Comparison of ENCODE assay signal across 18 cellular contexts in the genomic region with DNA sequence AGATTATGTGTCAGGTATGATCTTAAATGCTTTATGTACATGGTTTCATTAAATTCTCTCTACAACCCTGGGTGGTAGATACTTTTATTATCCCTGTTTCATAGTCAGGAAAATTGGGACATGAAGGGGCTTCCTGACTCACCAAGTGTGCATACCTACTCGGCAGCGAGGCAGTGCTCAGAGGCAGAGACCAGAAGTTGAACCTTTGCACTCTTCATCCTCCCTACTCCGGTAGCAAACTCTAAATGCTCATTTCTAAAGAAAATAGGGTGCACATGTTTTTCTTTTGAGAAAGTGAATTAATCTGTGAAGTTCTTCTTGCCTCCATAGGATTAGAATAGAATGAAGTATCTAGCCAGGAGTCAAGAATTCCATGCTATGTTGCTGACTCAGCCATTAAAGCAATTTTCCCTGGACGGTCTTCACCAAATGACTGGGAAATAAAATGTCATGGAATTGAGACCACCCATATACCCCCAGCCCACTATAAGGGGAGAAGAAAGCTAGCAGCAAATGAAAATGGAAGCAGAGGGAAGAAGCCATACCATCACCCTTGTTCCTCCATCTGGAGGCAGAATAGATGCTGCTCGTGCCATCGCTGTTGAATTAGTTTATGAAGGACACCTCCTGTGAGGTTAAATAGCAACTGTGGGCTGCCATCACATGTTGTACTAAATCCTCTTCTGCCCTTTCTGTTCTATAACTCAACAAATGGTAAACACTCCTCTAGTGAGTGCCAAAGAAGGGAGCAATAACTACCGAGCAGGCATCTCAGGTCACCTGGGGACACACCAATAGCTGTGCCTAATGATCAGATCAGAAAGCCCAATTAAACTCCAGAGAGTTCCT.
DNase-seq lines count a peak whose midpoint lies in the region; ATAC-seq, FAIRE-seq and TF ChIP-seq lines count a peak whose summit lies in the region.
"Had no signal": no experiment of that assay in that cellular context is flagged by ENCODE, and none has a peak within 500 bp of the region (broad histone marks: within the 10 kb centered on the region; RNA-seq: fewer than 3 reads in every experiment).

No MANE protein-coding gene starts in this region.

- ATAC-seq in HepG2 (peak; percentile 42; the same call in 2 of the 3 replicates), GM21515 (IDR thresholded peaks at IDR 0.05; ENCODE audit: unreplicated experiment) (no peak)

- TF ChIP-seq CTCF in VCaP (conservative IDR thresholded peaks at IDR 0.05) (no peak), HepG2 (CRISPR knock-in tag; IDR thresholded peaks at IDR 0.05) (no peak)

- H3K4me3 ChIP-seq in HepG2 (replicated peaks in 1 of 3; ENCODE audit: insufficient read depth in 1 of 3, low read depth in 2 of 3, low read length in 3 of 3), result peak overlapping the region in 2 of 3 experiments; percentile 15 to 27; a peak in 1 of 6 replicates
- peak overlapping the region; percentile 18 to 37 (median 20) for H3K4me3 ChIP-seq in skeletal muscle tissue (ENCODE audit: low read length in 3 of 3)
- H3K4me3 ChIP-seq: MG63, PC-9, SJSA1 had no signal

- TF ChIP-seq RAD21 in HepG2 (CRISPR knock-in tag; IDR thresholded peaks at IDR 0.05), result no peak

- H3K9me3 ChIP-seq in HepG2 (ENCODE audit: low read length), result no peaks in the 10 kb centered on the region
- H3K9me3 ChIP-seq in skeletal muscle tissue (ENCODE audit: control insufficient read depth in 3 of 3, low read length in 3 of 3), result no peaks in the 10 kb centered on the region
- H3K9me3 ChIP-seq: MG63, SJSA1 had no signal

- POLR2A ChIA-PET in HepG2 (lab: Yijun Ruan, JAX), result no interaction called here

- no peak overlapping the region for H2AFZ ChIP-seq in HepG2 (ENCODE audit: low read length)
- H2AFZ ChIP-seq: PC-9 had no signal

- WGBS in HepG2 (ENCODE audit: low lambda C conversion rate), result 27% methylated on average over 7 of the region's 7 CpGs

- intact Hi-C loops in HepG2 (cut with micrococcal nuclease; ENCODE audit: unreplicated experiment), result loop anchor here (2.0 kb wide), 1 partner anchor 355 kb away; a partner anchor contains a TSS

- peak overlapping the region; percentile 65 for H3K4me2 ChIP-seq in HepG2 (ENCODE audit: low read depth, low read length)
- H3K4me2 ChIP-seq: PC-9 had no signal

- peak; percentile 56 for DNase-seq in NCI-H146 (lab: John Stamatoyannopoulos, UW)
- no peak for DNase-seq in NCI-H146 treated with DMSO at 0.1 percent for 48 hours (lab: John Stamatoyannopoulos, UW; ENCODE audit: unreplicated experiment)
- DNase-seq in HepG2 (ENCODE audit: low spot score), result no peak
- DNase-seq in NCI-H446 (lab: John Stamatoyannopoulos, UW), result no peak
- DNase-seq: CD4-positive, CD25-positive, alpha-beta regulatory T cell; DND-41; H9; KG1; MG63; NCI-H1694; NK-92 treated with Interleukin-12 subunit alpha and Interleukin-12 subunit beta, amount 100 ng/mL, for 24 hours; PC-9 had no signal

- no TSS peak for BruUV-seq in HepG2 (replicated peaks; lab: Mats Ljungman, UMichigan)

- TF ChIP-seq POLR2A in HepG2 (IDR thresholded peaks at IDR 0.05; ENCODE audit: insufficient read depth in 1 of 2, low read depth in 2 of 2, low read length in 2 of 2), result no peak

- H3K27me3 ChIP-seq in HepG2 (ENCODE audit: control insufficient read depth in 1 of 2, insufficient read depth in 2 of 2, low read length in 2 of 2) (no peaks in the 10 kb centered on the region), skeletal muscle tissue (ENCODE audit: control insufficient read depth in 3 of 3, insufficient read depth in 3 of 3, low read length in 3 of 3) (no peaks in the 10 kb centered on the region)
- H3K27me3 ChIP-seq: MG63, SJSA1 had no signal

- no peaks in the 10 kb centered on the region for H4K20me1 ChIP-seq in HepG2 (ENCODE audit: insufficient read depth, low read length)

- FAIRE-seq in HepG2 (lab: Jason Lieb, UNC), result no peak
- FAIRE-seq: GM12892 had no signal

- TF ChIP-seq EP300 in HepG2 (IDR thresholded peaks at IDR 0.05; ENCODE audit: low read depth in 2 of 2, low read length in 2 of 2) (no peak), HepG2 (CRISPR knock-in tag; IDR thresholded peaks at IDR 0.05; ENCODE audit: borderline replicate concordance) (no peak)

- H3K79me2 ChIP-seq in HepG2 (ENCODE audit: insufficient read depth, low read length), result no peaks in the 10 kb centered on the region

- in situ Hi-C loops in HepG2 (cut with HindIII; ENCODE audit: extremely low pct_ligation_motif_present, low pct_unique_long_range_greater_than_20kb), result no loop called here

- peaks cover 50% of the 10 kb centered on the region for H3K4me1 ChIP-seq in HepG2 (ENCODE audit: insufficient read depth, low read length)
- H3K4me1 ChIP-seq in skeletal muscle tissue (ENCODE audit: control insufficient read depth in 3 of 3, insufficient read depth in 3 of 3, low read length in 3 of 3), result peaks cover 0 to 8% (median 7%) of the 10 kb centered on the region in 3 donors

- H3K9ac ChIP-seq in HepG2 (ENCODE audit: insufficient read depth, low read depth, low read length), result no peak overlapping the region
- peak overlapping the region; percentile 10 to 34 (median 14) for H3K9ac ChIP-seq in skeletal muscle tissue (ENCODE audit: low read depth in 1 of 3, low read length in 3 of 3)

- H3K27ac ChIP-seq in VCaP, result peak overlapping the region; percentile 86
- H3K27ac ChIP-seq in HepG2 (ENCODE audit: extremely low read length, insufficient read depth, low read length), result peak overlapping the region; percentile 4
- peak overlapping the region; percentile 28 for H3K27ac ChIP-seq in skeletal muscle tissue (ENCODE audit: low read depth, low read length)
- H3K27ac ChIP-seq: 22Rv1, PC-9, SJSA1 had no signal

- H3K36me3 ChIP-seq in HepG2 (replicated peaks in 1 of 2; ENCODE audit: control insufficient read depth in 1 of 2, insufficient read depth in 2 of 2, low read length in 2 of 2) (no peaks in the 10 kb centered on the region), skeletal muscle tissue (ENCODE audit: control insufficient read depth in 3 of 3, insufficient read depth in 3 of 3, low read length in 3 of 3) (no peaks in the 10 kb centered on the region)
- H3K36me3 ChIP-seq: MG63, SJSA1 had no signal

- CTCF ChIA-PET in HepG2 (lab: Yijun Ruan, JAX; ENCODE audit: low intra/inter-chr PET ratio, low total read pairs), result no interaction called here

TF ChIP-seq in HepG2, 621 proteins besides CTCF, POLR2A, EP300 and RAD21:
- peak; percentile 50; the same call in 1 of the 2 replicates for TF ChIP-seq HNF4A (CRISPR knock-in tag; IDR thresholded peaks at IDR 0.05)
- peak; percentile 52; the same call in 1 of the 2 replicates for TF ChIP-seq ZNF263 (CRISPR knock-in tag; IDR thresholded peaks at IDR 0.05)
- TF ChIP-seq, protein P1, sequence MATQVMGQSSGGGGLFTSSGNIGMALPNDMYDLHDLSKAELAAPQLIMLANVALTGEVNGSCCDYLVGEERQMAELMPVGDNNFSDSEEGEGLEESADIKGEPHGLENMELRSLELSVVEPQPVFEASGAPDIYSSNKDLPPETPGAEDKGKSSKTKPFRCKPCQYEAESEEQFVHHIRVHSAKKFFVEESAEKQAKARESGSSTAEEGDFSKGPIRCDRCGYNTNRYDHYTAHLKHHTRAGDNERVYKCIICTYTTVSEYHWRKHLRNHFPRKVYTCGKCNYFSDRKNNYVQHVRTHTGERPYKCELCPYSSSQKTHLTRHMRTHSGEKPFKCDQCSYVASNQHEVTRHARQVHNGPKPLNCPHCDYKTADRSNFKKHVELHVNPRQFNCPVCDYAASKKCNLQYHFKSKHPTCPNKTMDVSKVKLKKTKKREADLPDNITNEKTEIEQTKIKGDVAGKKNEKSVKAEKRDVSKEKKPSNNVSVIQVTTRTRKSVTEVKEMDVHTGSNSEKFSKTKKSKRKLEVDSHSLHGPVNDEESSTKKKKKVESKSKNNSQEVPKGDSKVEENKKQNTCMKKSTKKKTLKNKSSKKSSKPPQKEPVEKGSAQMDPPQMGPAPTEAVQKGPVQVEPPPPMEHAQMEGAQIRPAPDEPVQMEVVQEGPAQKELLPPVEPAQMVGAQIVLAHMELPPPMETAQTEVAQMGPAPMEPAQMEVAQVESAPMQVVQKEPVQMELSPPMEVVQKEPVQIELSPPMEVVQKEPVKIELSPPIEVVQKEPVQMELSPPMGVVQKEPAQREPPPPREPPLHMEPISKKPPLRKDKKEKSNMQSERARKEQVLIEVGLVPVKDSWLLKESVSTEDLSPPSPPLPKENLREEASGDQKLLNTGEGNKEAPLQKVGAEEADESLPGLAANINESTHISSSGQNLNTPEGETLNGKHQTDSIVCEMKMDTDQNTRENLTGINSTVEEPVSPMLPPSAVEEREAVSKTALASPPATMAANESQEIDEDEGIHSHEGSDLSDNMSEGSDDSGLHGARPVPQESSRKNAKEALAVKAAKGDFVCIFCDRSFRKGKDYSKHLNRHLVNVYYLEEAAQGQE (IDR thresholded peaks at IDR 0.05; ENCODE audit: borderline replicate concordance in 1 of 2, low read depth in 1 of 2, low read length in 2 of 2), result no peak
- TF ChIP-seq, protein P2, sequence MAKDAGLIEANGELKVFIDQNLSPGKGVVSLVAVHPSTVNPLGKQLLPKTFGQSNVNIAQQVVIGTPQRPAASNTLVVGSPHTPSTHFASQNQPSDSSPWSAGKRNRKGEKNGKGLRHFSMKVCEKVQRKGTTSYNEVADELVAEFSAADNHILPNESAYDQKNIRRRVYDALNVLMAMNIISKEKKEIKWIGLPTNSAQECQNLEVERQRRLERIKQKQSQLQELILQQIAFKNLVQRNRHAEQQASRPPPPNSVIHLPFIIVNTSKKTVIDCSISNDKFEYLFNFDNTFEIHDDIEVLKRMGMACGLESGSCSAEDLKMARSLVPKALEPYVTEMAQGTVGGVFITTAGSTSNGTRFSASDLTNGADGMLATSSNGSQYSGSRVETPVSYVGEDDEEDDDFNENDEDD (CRISPR knock-in tag; IDR thresholded peaks at IDR 0.05; ENCODE audit: borderline replicate concordance), result no peak
- TF ChIP-seq MAFK (conservative IDR thresholded peaks at IDR 0.05 in 1 of 2, IDR thresholded peaks at IDR 0.05 in 1 of 2; ENCODE audit: low read length in 2 of 2), result peak; percentile 92 to 94
- no peak for TF ChIP-seq ZMYM2 (CRISPR knock-in tag; IDR thresholded peaks at IDR 0.05)
- 0 out of 2 replicates have a peak, but pooled peaks have one; percentile 54 for TF ChIP-seq CC2D1A (CRISPR knock-in tag; IDR thresholded peaks at IDR 0.05)
- TF ChIP-seq MAFF (IDR thresholded peaks at IDR 0.05; ENCODE audit: low read depth, low read length), result peak; percentile 93
- TF ChIP-seq ZNF205 (CRISPR knock-in tag; IDR thresholded peaks at IDR 0.05), result peak; percentile 99
TF ChIP-seq in HepG2: peak in this region for 6.

Comparison
In these comparisons a context has a peak if more than half of its experiments do, and no peak if none do; other contexts are left out.
1. H3K27ac ChIP-seq: peak in every context shown above with its lines; median percentile 86 in VCaP; 28 in skeletal muscle tissue; 4 in HepG2.